Comparison of ENCODE assay signal across 1 cellular context in the genomic region with DNA sequence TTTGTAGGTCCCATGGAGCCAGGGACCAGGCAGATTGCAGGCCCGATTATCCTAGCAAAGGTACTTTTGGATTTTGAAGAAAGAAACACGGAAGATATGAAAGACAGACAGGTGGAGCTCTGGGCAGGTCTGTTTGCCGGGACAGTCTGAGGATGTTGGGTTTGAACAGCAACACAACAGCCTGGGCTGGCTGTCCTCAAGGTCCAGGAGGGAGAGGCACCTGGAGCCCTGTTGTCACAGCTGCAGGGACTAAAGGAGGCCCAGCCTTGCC.
TF ChIP-seq lines count a peak whose summit lies in the region.

No MANE protein-coding gene starts in this region.

TF ChIP-seq in HepG2, 621 proteins besides CTCF, POLR2A, EP300 and RAD21:
- TF ChIP-seq ZNF430 (CRISPR knock-in tag; IDR thresholded peaks at IDR 0.05) (0 out of 2 replicates have a peak, but pooled peaks have one; percentile 49), ZBTB46 (CRISPR knock-in tag; IDR thresholded peaks at IDR 0.05; ENCODE audit: borderline replicate concordance) (no peak), RCOR2 (CRISPR knock-in tag; IDR thresholded peaks at IDR 0.05) (no peak), KMT2A (CRISPR knock-in tag; IDR thresholded peaks at IDR 0.05) (0 out of 2 replicates have a peak, but pooled peaks have one; percentile 20), ZNF652 (CRISPR knock-in tag; IDR thresholded peaks at IDR 0.05; ENCODE audit: borderline replicate concordance, low read depth) (0 out of 2 replicates have a peak, but pooled peaks have one; percentile 26), KDM5B (CRISPR knock-in tag; IDR thresholded peaks at IDR 0.05; ENCODE audit: borderline replicate concordance) (no peak), ZBED4 (CRISPR knock-in tag; IDR thresholded peaks at IDR 0.05; ENCODE audit: borderline replicate concordance) (peak; percentile 75; the same call in 1 of the 2 replicates), FOXO1 (CRISPR knock-in tag; IDR thresholded peaks at IDR 0.05) (0 out of 2 replicates have a peak, but pooled peaks have one; percentile 52), ELK4 (CRISPR knock-in tag; IDR thresholded peaks at IDR 0.05; ENCODE audit: borderline replicate concordance) (no peak), NKX3-1 (CRISPR knock-in tag; IDR thresholded peaks at IDR 0.05) (no peak), MYC (CRISPR knock-in tag; IDR thresholded peaks at IDR 0.05; ENCODE audit: borderline replicate concordance) (0 out of 2 replicates have a peak, but pooled peaks have one; percentile 7), FOXK2 (IDR thresholded peaks at IDR 0.05) (0 out of 2 replicates have a peak, but pooled peaks have one; percentile 12), RXRA (CRISPR knock-in tag; IDR thresholded peaks at IDR 0.05) (0 out of 2 replicates have a peak, but pooled peaks have one; percentile 39), IRF2 (CRISPR knock-in tag; IDR thresholded peaks at IDR 0.05) (no peak), SKIL (CRISPR knock-in tag; IDR thresholded peaks at IDR 0.05; ENCODE audit: borderline replicate concordance) (no peak), ISX (CRISPR knock-in tag; conservative IDR thresholded peaks at IDR 0.05) (no peak), POGZ (CRISPR knock-in tag; IDR thresholded peaks at IDR 0.05) (0 out of 2 replicates have a peak, but pooled peaks have one; percentile 56), KAT7 (CRISPR knock-in tag; IDR thresholded peaks at IDR 0.05; ENCODE audit: borderline replicate concordance) (0 out of 2 replicates have a peak, but pooled peaks have one; percentile 74), MAX (IDR thresholded peaks at IDR 0.05) (peak; percentile 72)
- TF ChIP-seq, protein P1, sequence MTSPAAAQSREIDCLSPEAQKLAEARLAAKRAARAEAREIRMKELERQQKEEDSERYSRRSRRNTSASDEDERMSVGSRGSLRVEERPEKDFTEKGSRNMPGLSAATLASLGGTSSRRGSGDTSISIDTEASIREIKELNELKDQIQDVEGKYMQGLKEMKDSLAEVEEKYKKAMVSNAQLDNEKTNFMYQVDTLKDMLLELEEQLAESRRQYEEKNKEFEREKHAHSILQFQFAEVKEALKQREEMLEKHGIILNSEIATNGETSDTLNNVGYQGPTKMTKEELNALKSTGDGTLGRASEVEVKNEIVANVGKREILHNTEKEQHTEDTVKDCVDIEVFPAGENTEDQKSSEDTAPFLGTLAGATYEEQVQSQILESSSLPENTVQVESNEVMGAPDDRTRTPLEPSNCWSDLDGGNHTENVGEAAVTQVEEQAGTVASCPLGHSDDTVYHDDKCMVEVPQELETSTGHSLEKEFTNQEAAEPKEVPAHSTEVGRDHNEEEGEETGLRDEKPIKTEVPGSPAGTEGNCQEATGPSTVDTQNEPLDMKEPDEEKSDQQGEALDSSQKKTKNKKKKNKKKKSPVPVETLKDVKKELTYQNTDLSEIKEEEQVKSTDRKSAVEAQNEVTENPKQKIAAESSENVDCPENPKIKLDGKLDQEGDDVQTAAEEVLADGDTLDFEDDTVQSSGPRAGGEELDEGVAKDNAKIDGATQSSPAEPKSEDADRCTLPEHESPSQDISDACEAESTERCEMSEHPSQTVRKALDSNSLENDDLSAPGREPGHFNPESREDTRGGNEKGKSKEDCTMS (CRISPR knock-in tag; conservative IDR thresholded peaks at IDR 0.05) = no peak
